In the genomic region with DNA sequence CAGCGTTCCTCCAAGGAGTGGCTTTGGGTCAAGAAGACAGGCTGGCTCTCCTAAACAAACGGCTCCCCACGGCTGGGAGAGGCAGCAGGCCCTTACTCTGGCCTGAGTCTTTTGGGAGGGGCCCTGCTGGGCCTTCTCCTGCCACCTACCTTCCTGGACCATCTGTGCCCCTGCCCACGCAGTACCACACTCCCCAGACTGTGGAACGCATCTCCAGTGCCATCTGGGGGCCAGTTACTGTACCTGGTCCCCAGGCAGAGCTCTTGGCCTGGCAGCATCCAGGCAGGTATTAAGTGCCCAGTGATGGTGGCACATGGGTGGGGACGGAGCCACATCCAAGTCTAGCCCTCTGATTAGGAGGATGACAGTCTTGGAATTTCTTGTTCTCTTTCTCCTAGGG, we compare ENCODE assay signal across 8 cellular contexts. TPM values are rescaled to one million over a fixed set of nuclear protein-coding genes. Genes with fewer than 3 reads are reported as not detected.
DNase-seq lines count a peak whose midpoint lies in the region; ATAC-seq, FAIRE-seq and TF ChIP-seq lines count a peak whose summit lies in the region.

No MANE protein-coding gene starts in this region.

- no peaks in the 10 kb centered on the region for H3K9me3 Mint-ChIP-seq in T-cell

- TF ChIP-seq RAD21 in H1 (IDR thresholded peaks at IDR 0.05 in 1 of 2, conservative IDR thresholded peaks at IDR 0.05 in 1 of 2; ENCODE audit: low read depth in 2 of 2, low read length in 2 of 2): peak; percentile 13 to 56; a peak in 3 of 4 replicates

- H3K4me2 ChIP-seq in H1 (ENCODE audit: insufficient read depth in 1 of 2, low read depth in 2 of 2, low read length in 2 of 2): no peak overlapping the region

- no peak overlapping the region for H3K14ac ChIP-seq in H1 (ENCODE audit: insufficient read length)

- H3K4me1 Mint-ChIP-seq in T-cell: peaks cover 0 to 4% (median 3%) of the 10 kb centered on the region in 3 donors

- no peak overlapping the region for H3K56ac ChIP-seq in H1 (replicated peaks; ENCODE audit: insufficient read length, low read depth, low read length)

- no peak overlapping the region for H2BK20ac ChIP-seq in H1 (ENCODE audit: low read length)

- peaks cover 5% of the 10 kb centered on the region for H3K36me3 Mint-ChIP-seq in T-cell

- no peak for FAIRE-seq in H1 (lab: Jason Lieb, UNC)

- H2AFZ ChIP-seq in H1 (ENCODE audit: low read length): no peak overlapping the region

- ATAC-seq in T-cell (replicated peaks in 1 of 4) (peak; percentile 86 to 98 (median 89)), sciatic nerve (no peak), HG03565 (IDR thresholded peaks at IDR 0.05; ENCODE audit: unreplicated experiment) (no peak)

- POLR2A ChIA-PET in T-cell (lab: Charles Lee) (no interaction called here), H1 (lab: Charles Lee; ENCODE audit: partially characterized antibody) (interaction anchor here (0.9 to 3.8 kb wide), 3 partner anchors 9 to 54 kb away, joined by 3 to 25 read pairs (median 9); a partner anchor contains a TSS)

- H3K4me3 Mint-ChIP-seq in T-cell: no peak overlapping the region

- H2AK5ac ChIP-seq in H1 (ENCODE audit: low read depth, low read length): no peak overlapping the region

- 0 out of 2 replicates have a peak overlapping the region, but pooled peaks have one; percentile 21 for H2BK5ac ChIP-seq in H1 (ENCODE audit: low read depth, low read length)

- H3K23ac ChIP-seq in H1 (ENCODE audit: insufficient read length): no peak overlapping the region

- intact Hi-C loops in sciatic nerve (cut with DNase I): no loop called here

- no peak overlapping the region for H3K18ac ChIP-seq in H1 (ENCODE audit: extremely low read depth, low read length)

- TF ChIP-seq CTCF in H1 (IDR thresholded peaks at IDR 0.05; ENCODE audit: control extremely low read depth in 1 of 3, insufficient read depth in 1 of 3, low read depth in 1 of 3, low read length in 3 of 3): peak; percentile 28 to 41 (median 30)

- no peak overlapping the region; the same call in 1 of the 2 replicates for H4K8ac ChIP-seq in H1 (ENCODE audit: extremely low read depth, insufficient read depth, low read length)

- CTCF ChIA-PET in T-cell (lab: Charles Lee) (interaction anchor here (0.5 to 1.9 kb wide), 11 partner anchors 13 to 53 kb away, joined by 3 to 13 read pairs (median 4); no protein-coding TSS in a partner anchor), H1 (lab: Charles Lee; ENCODE audit: partially characterized antibody) (interaction anchor here (0.6 to 4.0 kb wide), 10 partner anchors 11 to 464 kb away, joined by 3 to 22 read pairs (median 5); a partner anchor contains a TSS)

- H2BK120ac ChIP-seq in H1 (replicated peaks; ENCODE audit: low read depth, low read length): peak overlapping the region; percentile 22

- H3K9ac ChIP-seq in H1 (replicated peaks in 1 of 4; ENCODE audit: extremely low read depth in 1 of 4, low read depth in 3 of 4, low read length in 3 of 4): no peak overlapping the region

- H3K27me3 Mint-ChIP-seq in T-cell: no peaks in the 10 kb centered on the region

- 88% methylated on average over 6 of the region's 6 CpGs; no CpG with 5 or more reads in 1 of the 2 experiments for WGBS in H1 (ENCODE audit: extremely low coverage in 1 of 2, insufficient coverage in 1 of 2, insufficient read length in 1 of 2, insufficient replicate concordance in 2 of 2, low coverage in 1 of 2, low lambda C conversion rate in 2 of 2, missing lambda C conversion rate in 1 of 2), 2 experiments

- no peak overlapping the region for H2BK15ac ChIP-seq in H1 (ENCODE audit: low read length)

- TF ChIP-seq POLR2A in H1 (IDR thresholded peaks at IDR 0.05; ENCODE audit: control extremely low read depth in 1 of 2, low read depth in 2 of 2, low read length in 2 of 2): no peak

- no peak overlapping the region for H3K27ac ChIP-seq in H1 (ENCODE audit: low read depth, low read length)

- no peak for TF ChIP-seq EP300 in H1 (IDR thresholded peaks at IDR 0.05; ENCODE audit: borderline replicate concordance in 1 of 2, low read depth in 2 of 2, low read length in 2 of 2)

- peaks cover 2 to 17% (median 6%) of the 10 kb centered on the region in 4 experiments; a peak in 4 of 8 replicates for H3K36me3 ChIP-seq in H1 (ENCODE audit: control insufficient read depth in 2 of 4, insufficient read depth in 4 of 4, low read length in 3 of 4)

- no peaks in the 10 kb centered on the region for H3K79me1 ChIP-seq in H1 (ENCODE audit: low read depth, low read length)

- no peak overlapping the region for H3K27ac Mint-ChIP-seq in T-cell

- H3K27me3 ChIP-seq in H1 (replicated peaks in 1 of 4; ENCODE audit: control insufficient read depth in 3 of 4, extremely low read depth in 1 of 4, insufficient read depth in 3 of 4, low read length in 3 of 4): no peaks in the 10 kb centered on the region

- H4K20me1 ChIP-seq in H1 (replicated peaks in 1 of 2; ENCODE audit: control insufficient read depth in 1 of 2, insufficient read depth in 2 of 2, low read length in 2 of 2): peaks cover 0 to 3% of the 10 kb centered on the region in 2 experiments

- H2BK12ac ChIP-seq in H1 (ENCODE audit: low read depth, low read length): no peak overlapping the region

- DNase-seq in stimulated activated CD4-positive, alpha-beta T cell treated with anti-CD3 and anti-CD28 coated beads, Interleukin-12 subunit alpha, Interleukin-12 subunit beta, amount 100 ng/mL, for 4 hours: peak; percentile 42
- no peak for DNase-seq in stimulated activated CD4-positive, alpha-beta T cell treated with anti-CD3 and anti-CD28 coated beads, Interleukin-2, amount 100 ng/mL, for 48 hours
- DNase-seq in T-cell (peak in 33 of 34 experiments; percentile 20 to 64 (median 47)), H1 (ENCODE audit: low read depth in 1 of 2, low spot score in 2 of 2) (no peak), GM19238 (ENCODE audit: insufficient read length, low spot score) (no peak), DMS153 (lab: John Stamatoyannopoulos, UW) (no peak), sciatic nerve (ENCODE audit: low spot score) (no peak)

- H4K5ac ChIP-seq in H1 (ENCODE audit: insufficient read length, low read depth, low read length): no peak overlapping the region

- no peaks in the 10 kb centered on the region; the same call in 1 of the 2 replicates for H3K23me2 ChIP-seq in H1 (ENCODE audit: low read depth, low read length)

- no peaks in the 10 kb centered on the region for H3K9me3 ChIP-seq in H1 (ENCODE audit: insufficient read depth in 2 of 2, low read depth in 1 of 2, low read length in 1 of 2)

- H3K4me3 ChIP-seq in H1 (ENCODE audit: extremely low read depth in 1 of 4, insufficient read depth in 2 of 4, low read depth in 3 of 4, low read length in 4 of 4): no peak overlapping the region

- peak overlapping the region; percentile 38 for H3K4ac ChIP-seq in H1 (replicated peaks; ENCODE audit: insufficient read length, low read depth, low read length)

- peaks cover 0 to 3% (median 0%) of the 10 kb centered on the region in 4 experiments; a peak in 2 of 7 replicates for H3K4me1 ChIP-seq in H1 (replicated peaks in 1 of 4; ENCODE audit: control insufficient read depth in 3 of 4, insufficient read depth in 4 of 4, low read length in 3 of 4)

- H4K91ac ChIP-seq in H1 (replicated peaks; ENCODE audit: insufficient read length, low read length): no peak overlapping the region

- H3K79me2 ChIP-seq in H1 (ENCODE audit: control insufficient read depth in 1 of 2, insufficient read depth in 2 of 2, low read length in 2 of 2): no peaks in the 10 kb centered on the region

RNA-seq across cellular contexts. Expression of a gene that starts 14.4 kb away (rescaled TPM):
- total RNA-seq in T-cell: 10 to 100 TPM in 3 of 5 donors, 1 to 10 TPM in 2; 5.6 to 13.5 (median 12.2) TPM
- total RNA-seq in H1 (2021; fragmentation: NEBNext Ultra II Directional; extraction: Animal tissue kit (Norgen Biotek cat#: 25700)): 16.6 and 17.7 TPM in 2 replicates
- polyA plus RNA-seq in H1 (2011; rRNA removed): 10.2 and 14.2 TPM in 2 replicates
- polyA plus RNA-seq in H1 (2011; cell fraction: cytosol; rRNA removed): 14.9 TPM
- 7.7 TPM for polyA plus RNA-seq in H1 (2011; cell fraction: nucleus; rRNA removed)
- 10.7 to 14.9 TPM (median 12.4 TPM) in 4 replicates for polyA plus RNA-seq in H1 (2012, experiment 1 of 2)
- 13.3 TPM for polyA plus RNA-seq in H1 (2012, experiment 2 of 2)
- 12.5 TPM for polyA plus RNA-seq in H1 (2013, experiment 1 of 2)
- 12.3 TPM for polyA plus RNA-seq in H1 (2013, experiment 2 of 2)
- 1.9 and 3.4 TPM in 2 replicates for polyA minus RNA-seq in H1 (2011; rRNA and poly(A)+ RNA removed)
- 6.5 TPM for polyA minus RNA-seq in H1 (2011; cell fraction: cytosol; rRNA and poly(A)+ RNA removed)
- 7.7 TPM for polyA minus RNA-seq in H1 (2011; cell fraction: nucleus; rRNA and poly(A)+ RNA removed)
- total RNA-seq in sciatic nerve: 8.6 TPM

RNA-seq across cellular contexts. Expression of a gene that starts 14.5 kb away (rescaled TPM):
- 10 to 100 TPM; 14.0 to 29.0 (median 23.9) TPM for total RNA-seq in T-cell
- total RNA-seq in H1 (2021; fragmentation: NEBNext Ultra II Directional; extraction: Animal tissue kit (Norgen Biotek cat#: 25700)): 26.8 and 28.5 TPM in 2 replicates
- polyA plus RNA-seq in H1 (2011; rRNA removed): 23.4 and 33.7 TPM in 2 replicates
- polyA plus RNA-seq in H1 (2011; cell fraction: cytosol; rRNA removed): 32.4 TPM
- 53.1 TPM for polyA plus RNA-seq in H1 (2011; cell fraction: nucleus; rRNA removed)
- 12.8 to 28.5 TPM (median 23.6 TPM) in 4 replicates for polyA plus RNA-seq in H1 (2012, experiment 1 of 2)
- polyA plus RNA-seq in H1 (2012, experiment 2 of 2): 24.2 TPM
- polyA plus RNA-seq in H1 (2013, experiment 1 of 2): 11.8 TPM
- 10.4 TPM for polyA plus RNA-seq in H1 (2013, experiment 2 of 2)
- 13.8 and 20.8 TPM in 2 replicates for polyA minus RNA-seq in H1 (2011; rRNA and poly(A)+ RNA removed)
- polyA minus RNA-seq in H1 (2011; cell fraction: cytosol; rRNA and poly(A)+ RNA removed): 17.4 TPM
- 20.7 TPM for polyA minus RNA-seq in H1 (2011; cell fraction: nucleus; rRNA and poly(A)+ RNA removed)
- 11.1 TPM for total RNA-seq in sciatic nerve

RNA-seq across cellular contexts. Expression of a gene that starts 16.9 kb away (rescaled TPM):
- total RNA-seq in T-cell (10 to 100 TPM; 23.0 to 47.5 (median 37.8) TPM), sciatic nerve (18.0 TPM)
- total RNA-seq in H1 (2021; fragmentation: NEBNext Ultra II Directional; extraction: Animal tissue kit (Norgen Biotek cat#: 25700)): 20.7 and 22.9 TPM in 2 replicates
- 35.2 and 49.8 TPM in 2 replicates for polyA plus RNA-seq in H1 (2011; rRNA removed)
- polyA plus RNA-seq in H1 (2011; cell fraction: cytosol; rRNA removed): 30.9 TPM
- 22.4 TPM for polyA plus RNA-seq in H1 (2011; cell fraction: nucleus; rRNA removed)
- 14.2 to 25.3 TPM (median 22.8 TPM) in 4 replicates for polyA plus RNA-seq in H1 (2012, experiment 1 of 2)
- polyA plus RNA-seq in H1 (2012, experiment 2 of 2): 15.5 TPM
- polyA plus RNA-seq in H1 (2013, experiment 1 of 2): 17.4 TPM
- 16.4 TPM for polyA plus RNA-seq in H1 (2013, experiment 2 of 2)
- 18.7 and 27.7 TPM in 2 replicates for polyA minus RNA-seq in H1 (2011; rRNA and poly(A)+ RNA removed)
- polyA minus RNA-seq in H1 (2011; cell fraction: cytosol; rRNA and poly(A)+ RNA removed): 24.6 TPM
- 17.7 TPM for polyA minus RNA-seq in H1 (2011; cell fraction: nucleus; rRNA and poly(A)+ RNA removed)

RNA-seq across cellular contexts. Expression of a gene that starts 28.5 kb away (rescaled TPM):
- total RNA-seq in T-cell (10 to 100 TPM; 35.2 to 53.7 (median 42.3) TPM), sciatic nerve (31.6 TPM)
- 54.1 TPM in 2 replicates for total RNA-seq in H1 (2021; fragmentation: NEBNext Ultra II Directional; extraction: Animal tissue kit (Norgen Biotek cat#: 25700))
- 109 and 113 TPM in 2 replicates for polyA plus RNA-seq in H1 (2011; rRNA removed)
- polyA plus RNA-seq in H1 (2011; cell fraction: cytosol; rRNA removed): 122 TPM
- 86.3 TPM for polyA plus RNA-seq in H1 (2011; cell fraction: nucleus; rRNA removed)
- polyA plus RNA-seq in H1 (2012, experiment 1 of 2): 67.0 to 98.0 TPM (median 84.3 TPM) in 4 replicates
- 76.1 TPM for polyA plus RNA-seq in H1 (2012, experiment 2 of 2)
- 137 TPM for polyA plus RNA-seq in H1 (2013, experiment 1 of 2)
- polyA plus RNA-seq in H1 (2013, experiment 2 of 2): 144 TPM
- polyA minus RNA-seq in H1 (2011; rRNA and poly(A)+ RNA removed): 25.6 and 27.0 TPM in 2 replicates
- polyA minus RNA-seq in H1 (2011; cell fraction: cytosol; rRNA and poly(A)+ RNA removed): 18.2 TPM
- polyA minus RNA-seq in H1 (2011; cell fraction: nucleus; rRNA and poly(A)+ RNA removed): 109 TPM

RNA-seq across cellular contexts. Expression of a gene that starts 54.1 kb away (rescaled TPM):
- total RNA-seq in T-cell (10 to 100 TPM; 37.1 to 56.2 (median 48.3) TPM), sciatic nerve (29.8 TPM)
- 22.0 and 25.0 TPM in 2 replicates for total RNA-seq in H1 (2021; fragmentation: NEBNext Ultra II Directional; extraction: Animal tissue kit (Norgen Biotek cat#: 25700))
- polyA plus RNA-seq in H1 (2011; rRNA removed): 11.1 and 16.8 TPM in 2 replicates
- polyA plus RNA-seq in H1 (2011; cell fraction: cytosol; rRNA removed): 26.1 TPM
- polyA plus RNA-seq in H1 (2011; cell fraction: nucleus; rRNA removed): 32.9 TPM
- 22.7 to 26.5 TPM (median 25.2 TPM) in 4 replicates for polyA plus RNA-seq in H1 (2012, experiment 1 of 2)
- polyA plus RNA-seq in H1 (2012, experiment 2 of 2): 11.2 TPM
- polyA plus RNA-seq in H1 (2013, experiment 1 of 2): 20.9 TPM
- 19.3 TPM for polyA plus RNA-seq in H1 (2013, experiment 2 of 2)
- polyA minus RNA-seq in H1 (2011; rRNA and poly(A)+ RNA removed): 4.1 and 5.3 TPM in 2 replicates
- polyA minus RNA-seq in H1 (2011; cell fraction: cytosol; rRNA and poly(A)+ RNA removed): 14.2 TPM
- polyA minus RNA-seq in H1 (2011; cell fraction: nucleus; rRNA and poly(A)+ RNA removed): 13.0 TPM

Comparison
In these comparisons a context has a peak if more than half of its experiments do, and no peak if none do; other contexts are left out.
1. DNase-seq: peak in stimulated activated CD4-positive, alpha-beta T cell treated with anti-CD3 and anti-CD28 coated beads, Interleukin-12 subunit alpha, Interleukin-12 subunit beta, amount 100 ng/mL, for 4 hours (single experiment) and T-cell (33 of 34); none in stimulated activated CD4-positive, alpha-beta T cell treated with anti-CD3 and anti-CD28 coated beads, Interleukin-2, amount 100 ng/mL, for 48 hours (0 of 2), H1 (0 of 2), GM19238 (single experiment), DMS153 (single experiment) and sciatic nerve (single experiment).
2. ATAC-seq: peak in T-cell (4 of 4); none in sciatic nerve (single experiment) and HG03565 (single experiment).